ENCODE assay signal across 8 cellular contexts in the genomic region with DNA sequence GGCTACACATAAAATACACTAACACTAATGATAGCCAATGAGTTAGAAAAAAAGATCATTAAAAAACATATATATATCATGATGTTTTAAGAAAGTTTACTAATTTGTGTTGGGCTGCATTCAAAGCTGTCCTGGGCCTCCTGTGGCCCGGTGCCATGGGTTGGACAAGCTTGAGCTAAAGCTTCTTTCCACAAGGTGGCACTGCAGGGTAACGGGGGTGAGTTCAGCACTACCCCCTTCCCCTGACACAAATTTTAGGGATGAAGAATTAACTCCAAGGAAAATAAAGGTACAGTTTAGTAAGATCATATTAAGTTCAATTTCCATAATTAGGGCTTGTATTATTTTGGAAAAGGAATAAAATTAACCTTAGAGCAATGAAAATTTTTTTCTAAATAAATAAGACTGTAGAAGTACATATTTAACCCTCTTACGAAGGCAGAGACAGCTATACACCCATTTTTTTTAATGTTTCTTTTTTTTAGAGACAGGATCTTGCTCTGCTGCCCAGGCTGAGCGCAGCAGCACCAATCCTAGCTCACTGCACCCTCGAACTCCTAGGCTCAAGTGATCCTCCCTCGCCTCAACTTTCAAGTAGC.
A peak's percentile ranks its signal among the peaks of the same experiment; 100 is the strongest.
DNase-seq lines count a peak whose midpoint lies in the region; ATAC-seq, FAIRE-seq and TF ChIP-seq lines count a peak whose summit lies in the region.

No MANE protein-coding gene starts in this region.

- H3K4me1 ChIP-seq in HEK293 (ENCODE audit: control insufficient read depth, insufficient read depth, low read length), result no peaks in the 10 kb centered on the region

- ATAC-seq in GM21390 (IDR thresholded peaks at IDR 0.05; ENCODE audit: unreplicated experiment), result no peak

- peak; percentile 82 for DNase-seq in AG20443 (ENCODE audit: low spot score)
- DNase-seq in NCI-H82 (lab: John Stamatoyannopoulos, UW), result peak; percentile 77
- DNase-seq in activated CD8-positive, alpha-beta memory T cell treated with anti-CD3 and anti-CD28 coated beads for 4 hours (ENCODE audit: low read depth in 2 of 2), result peak; percentile 20 to 25
- peak; percentile 76 for DNase-seq in midbrain (lab: John Stamatoyannopoulos, UW)
- DNase-seq in stimulated activated CD8-positive, alpha-beta memory T cell treated with anti-CD3 and anti-CD28 coated beads, Interleukin-4, amount 100 ng/mL, for 4 hours (ENCODE audit: low read depth in 2 of 2, low spot score in 1 of 2), result peak; percentile 13 to 55

- H3K9me3 ChIP-seq in HEK293 (ENCODE audit: control insufficient read depth, insufficient read depth, low read depth, low read length), result no peaks in the 10 kb centered on the region

- POLR2A ChIA-PET in HEK293 (lab: Yijun Ruan, JAX), result interaction anchor here (0.9 to 1.3 kb wide), 2 partner anchors 11 to 102 kb away, joined by 5 read pairs; no protein-coding TSS in a partner anchor

- H3K4me3 ChIP-seq in HEK293 (ENCODE audit: low read depth, low read length), result no peak overlapping the region

- no peak overlapping the region for H3K27ac ChIP-seq in HEK293 (ENCODE audit: extremely low read depth, low read depth, low read length)

- peak; percentile 41 for FAIRE-seq in endometrium (lab: Jason Lieb, UNC)

- peak; percentile 71; the same call in 1 of the 2 replicates for TF ChIP-seq CTCF in HEK293 (tag by site-specific recombination; IDR thresholded peaks at IDR 0.05)

- no peaks in the 10 kb centered on the region; a peak in 1 of 3 replicates for H3K36me3 ChIP-seq in HEK293 (ENCODE audit: control insufficient read depth in 2 of 2, insufficient read depth in 1 of 2, low read length in 2 of 2)

- CTCF ChIA-PET in HEK293 (lab: Yijun Ruan, JAX), result interaction anchor here (0.7 to 6.7 kb wide), 25 partner anchors 9 to 286 kb away, joined by 3 to 65 read pairs (median 5); a partner anchor contains a TSS

TF ChIP-seq in HEK293, 187 proteins besides CTCF, POLR2A, EP300 and RAD21:
- TF ChIP-seq ZNF521 (tag by site-specific recombination; IDR thresholded peaks at IDR 0.05) (no peak), IKZF3 (tag by site-specific recombination; IDR thresholded peaks at IDR 0.05) (peak; percentile 57; the same call in 1 of the 2 replicates), RBAK (tag by site-specific recombination; IDR thresholded peaks at IDR 0.05) (no peak), MZF1 (tag by site-specific recombination; IDR thresholded peaks at IDR 0.05; ENCODE audit: borderline replicate concordance) (peak; percentile 24; the same call in 1 of the 2 replicates), ZNF658 (tag by site-specific recombination; IDR thresholded peaks at IDR 0.05) (no peak), KLF8 (tag by site-specific recombination; IDR thresholded peaks at IDR 0.05) (0 out of 2 replicates have a peak, but pooled peaks have one; percentile 21), ZNF121 (tag by site-specific recombination; IDR thresholded peaks at IDR 0.05) (0 out of 2 replicates have a peak, but pooled peaks have one; percentile 30), ZBTB21 (tag by site-specific recombination; IDR thresholded peaks at IDR 0.05) (no peak), ZNF10 (tag by site-specific recombination; IDR thresholded peaks at IDR 0.05) (peak; percentile 60; the same call in 1 of the 2 replicates), ZSCAN30 (tag by site-specific recombination; IDR thresholded peaks at IDR 0.05) (peak; percentile 61; the same call in 1 of the 2 replicates), SP7 (tag by site-specific recombination; IDR thresholded peaks at IDR 0.05) (0 out of 2 replicates have a peak, but pooled peaks have one; percentile 18), ZNF707 (tag by site-specific recombination; IDR thresholded peaks at IDR 0.05) (no peak), ZNF654 (tag by site-specific recombination; IDR thresholded peaks at IDR 0.05; ENCODE audit: low read depth) (peak; percentile 98), ZNF274 (IDR thresholded peaks at IDR 0.05; ENCODE audit: low read length) (no peak), ZNF274 (tag by site-specific recombination; IDR thresholded peaks at IDR 0.05; ENCODE audit: borderline replicate concordance) (no peak)
- TF ChIP-seq, protein P1, sequence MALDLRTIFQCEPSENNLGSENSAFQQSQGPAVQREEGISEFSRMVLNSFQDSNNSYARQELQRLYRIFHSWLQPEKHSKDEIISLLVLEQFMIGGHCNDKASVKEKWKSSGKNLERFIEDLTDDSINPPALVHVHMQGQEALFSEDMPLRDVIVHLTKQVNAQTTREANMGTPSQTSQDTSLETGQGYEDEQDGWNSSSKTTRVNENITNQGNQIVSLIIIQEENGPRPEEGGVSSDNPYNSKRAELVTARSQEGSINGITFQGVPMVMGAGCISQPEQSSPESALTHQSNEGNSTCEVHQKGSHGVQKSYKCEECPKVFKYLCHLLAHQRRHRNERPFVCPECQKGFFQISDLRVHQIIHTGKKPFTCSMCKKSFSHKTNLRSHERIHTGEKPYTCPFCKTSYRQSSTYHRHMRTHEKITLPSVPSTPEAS (tag by site-specific recombination; IDR thresholded peaks at IDR 0.05), result no peak
- TF ChIP-seq, protein P2, sequence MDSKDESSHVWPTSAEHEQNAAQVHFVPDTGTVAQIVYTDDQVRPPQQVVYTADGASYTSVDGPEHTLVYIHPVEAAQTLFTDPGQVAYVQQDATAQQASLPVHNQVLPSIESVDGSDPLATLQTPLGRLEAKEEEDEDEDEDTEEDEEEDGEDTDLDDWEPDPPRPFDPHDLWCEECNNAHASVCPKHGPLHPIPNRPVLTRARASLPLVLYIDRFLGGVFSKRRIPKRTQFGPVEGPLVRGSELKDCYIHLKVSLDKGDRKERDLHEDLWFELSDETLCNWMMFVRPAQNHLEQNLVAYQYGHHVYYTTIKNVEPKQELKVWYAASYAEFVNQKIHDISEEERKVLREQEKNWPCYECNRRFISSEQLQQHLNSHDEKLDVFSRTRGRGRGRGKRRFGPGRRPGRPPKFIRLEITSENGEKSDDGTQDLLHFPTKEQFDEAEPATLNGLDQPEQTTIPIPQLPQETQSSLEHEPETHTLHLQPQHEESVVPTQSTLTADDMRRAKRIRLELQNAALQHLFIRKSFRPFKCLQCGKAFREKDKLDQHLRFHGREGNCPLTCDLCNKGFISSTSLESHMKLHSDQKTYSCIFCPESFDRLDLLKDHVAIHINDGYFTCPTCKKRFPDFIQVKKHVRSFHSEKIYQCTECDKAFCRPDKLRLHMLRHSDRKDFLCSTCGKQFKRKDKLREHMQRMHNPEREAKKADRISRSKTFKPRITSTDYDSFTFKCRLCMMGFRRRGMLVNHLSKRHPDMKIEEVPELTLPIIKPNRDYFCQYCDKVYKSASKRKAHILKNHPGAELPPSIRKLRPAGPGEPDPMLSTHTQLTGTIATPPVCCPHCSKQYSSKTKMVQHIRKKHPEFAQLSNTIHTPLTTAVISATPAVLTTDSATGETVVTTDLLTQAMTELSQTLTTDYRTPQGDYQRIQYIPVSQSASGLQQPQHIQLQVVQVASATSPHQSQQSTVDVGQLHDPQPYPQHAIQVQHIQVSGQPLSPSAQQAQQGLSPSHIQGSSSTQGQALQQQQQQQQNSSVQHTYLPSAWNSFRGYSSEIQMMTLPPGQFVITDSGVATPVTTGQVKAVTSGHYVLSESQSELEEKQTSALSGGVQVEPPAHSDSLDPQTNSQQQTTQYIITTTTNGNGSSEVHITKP (tag by site-specific recombination; IDR thresholded peaks at IDR 0.05), result peak; percentile 53; the same call in 1 of the 2 replicates
- TF ChIP-seq, protein P3, sequence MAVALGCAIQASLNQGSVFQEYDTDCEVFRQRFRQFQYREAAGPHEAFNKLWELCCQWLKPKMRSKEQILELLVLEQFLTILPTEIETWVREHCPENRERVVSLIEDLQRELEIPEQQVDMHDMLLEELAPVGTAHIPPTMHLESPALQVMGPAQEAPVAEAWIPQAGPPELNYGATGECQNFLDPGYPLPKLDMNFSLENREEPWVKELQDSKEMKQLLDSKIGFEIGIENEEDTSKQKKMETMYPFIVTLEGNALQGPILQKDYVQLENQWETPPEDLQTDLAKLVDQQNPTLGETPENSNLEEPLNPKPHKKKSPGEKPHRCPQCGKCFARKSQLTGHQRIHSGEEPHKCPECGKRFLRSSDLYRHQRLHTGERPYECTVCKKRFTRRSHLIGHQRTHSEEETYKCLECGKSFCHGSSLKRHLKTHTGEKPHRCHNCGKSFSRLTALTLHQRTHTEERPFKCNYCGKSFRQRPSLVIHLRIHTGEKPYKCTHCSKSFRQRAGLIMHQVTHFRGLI (tag by site-specific recombination; IDR thresholded peaks at IDR 0.05), result peak; percentile 27; the same call in 1 of the 2 replicates
- TF ChIP-seq, protein P4, sequence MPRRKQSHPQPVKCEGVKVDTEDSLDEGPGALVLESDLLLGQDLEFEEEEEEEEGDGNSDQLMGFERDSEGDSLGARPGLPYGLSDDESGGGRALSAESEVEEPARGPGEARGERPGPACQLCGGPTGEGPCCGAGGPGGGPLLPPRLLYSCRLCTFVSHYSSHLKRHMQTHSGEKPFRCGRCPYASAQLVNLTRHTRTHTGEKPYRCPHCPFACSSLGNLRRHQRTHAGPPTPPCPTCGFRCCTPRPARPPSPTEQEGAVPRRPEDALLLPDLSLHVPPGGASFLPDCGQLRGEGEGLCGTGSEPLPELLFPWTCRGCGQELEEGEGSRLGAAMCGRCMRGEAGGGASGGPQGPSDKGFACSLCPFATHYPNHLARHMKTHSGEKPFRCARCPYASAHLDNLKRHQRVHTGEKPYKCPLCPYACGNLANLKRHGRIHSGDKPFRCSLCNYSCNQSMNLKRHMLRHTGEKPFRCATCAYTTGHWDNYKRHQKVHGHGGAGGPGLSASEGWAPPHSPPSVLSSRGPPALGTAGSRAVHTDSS (tag by site-specific recombination; IDR thresholded peaks at IDR 0.05), result peak; percentile 34; the same call in 1 of the 2 replicates

Comparison
In these comparisons a context has a peak if more than half of its experiments do, and no peak if none do; other contexts are left out.
1. DNase-seq: peak in every context shown above with its lines; median percentile 82 in AG20443; 77 in NCI-H82; 76 in midbrain; 34 in stimulated activated CD8-positive, alpha-beta memory T cell treated with anti-CD3 and anti-CD28 coated beads, Interleukin-4, amount 100 ng/mL, for 4 hours; 22 in activated CD8-positive, alpha-beta memory T cell treated with anti-CD3 and anti-CD28 coated beads for 4 hours.